1 cellular context compared by ENCODE assay signal in genomic region chr15:64843996-64844395, GRCh38.
TF ChIP-seq lines count a peak whose summit lies in the region.

No MANE protein-coding gene starts in this region.

TF ChIP-seq in H1, 55 proteins besides CTCF, POLR2A, EP300 and RAD21:
- TF ChIP-seq SAP30 (IDR thresholded peaks at IDR 0.05; ENCODE audit: insufficient read depth, insufficient replicate concordance, low read length) (no peak), KDM1A (IDR thresholded peaks at IDR 0.05; ENCODE audit: borderline replicate concordance, low read length) (no peak)
TF ChIP-seq in H1: peak in this region for 0.
